15 cellular contexts compared by ENCODE assay signal in the genomic region with DNA sequence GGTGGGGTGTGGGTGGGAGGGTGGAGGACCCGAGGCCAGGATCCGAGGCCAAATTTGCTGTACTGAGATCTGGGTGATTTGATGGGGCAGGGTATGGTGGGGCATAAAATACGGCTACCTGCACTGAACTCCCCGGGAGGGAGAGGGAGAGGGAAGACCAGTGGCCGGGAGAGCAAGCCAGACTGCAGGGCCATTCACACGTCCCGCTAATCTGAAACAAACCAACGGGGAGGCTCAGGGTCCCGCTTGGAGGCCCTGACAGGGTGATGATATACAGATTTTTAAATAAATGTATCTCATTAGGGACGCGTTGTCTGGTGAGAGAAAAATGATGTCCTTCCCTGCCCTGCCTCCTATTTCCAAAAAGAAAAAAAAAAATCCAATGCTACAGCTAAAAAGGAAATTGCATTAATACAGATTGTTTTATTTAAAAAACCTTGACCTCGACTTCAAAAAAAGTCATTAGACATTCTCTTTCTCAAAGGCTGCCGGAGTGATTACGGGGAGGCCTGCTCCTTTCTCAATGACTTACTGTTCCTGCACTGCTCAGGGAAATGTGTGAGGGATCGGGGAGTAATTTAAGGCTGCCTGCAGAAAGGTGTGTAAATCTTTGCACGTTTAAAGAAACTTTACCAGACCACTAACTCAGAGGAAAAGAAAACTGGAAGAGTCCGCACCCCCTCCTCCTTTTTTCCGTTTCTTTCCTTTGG. TPM values are rescaled to one million over a fixed set of nuclear protein-coding genes. Genes with fewer than 3 reads are reported as not detected.
"Had no signal": no experiment of that assay in that cellular context is flagged by ENCODE, and none has a peak within 500 bp of the region (broad histone marks: within the 10 kb centered on the region; RNA-seq: fewer than 3 reads in every experiment).

No MANE protein-coding gene starts in this region.

- ATAC-seq: natural killer cell treated with Interleukin-12 subunit alpha and Interleukin-12 subunit beta and Interleukin-15 and Interleukin-18, amount 100 ng/mL, for 72 hours; stimulated activated naive CD8-positive, alpha-beta T cell treated with anti-CD3 and anti-CD28 coated beads, Interleukin-15, amount 100 ng/mL, for 72 hours had no signal

- H3K27ac ChIP-seq: coronary artery, vagina had no signal

- H3K27me3 Mint-ChIP-seq: stimulated activated naive CD8-positive, alpha-beta T cell treated with anti-CD3 and anti-CD28 coated beads, Interleukin-15, amount 100 ng/mL, for 72 hours had no signal

- DNase-seq: activated CD4-positive, alpha-beta T cell treated with anti-CD3 and anti-CD28 coated beads for 48 hours; activated naive CD4-positive, alpha-beta T cell treated with anti-CD3 and anti-CD28 coated beads for 36 hours; central memory CD4-positive, alpha-beta T cell; effector CD8-positive, alpha-beta T cell; hypothalamus; stimulated activated CD4-positive, alpha-beta T cell treated with anti-CD3 and anti-CD28 coated beads, Interleukin-15, amount 100 ng/mL, for 24 hours; stimulated activated CD4-positive, alpha-beta T cell treated with anti-CD3 and anti-CD28 coated beads, Interleukin-4, amount 100 ng/mL, for 24 hours; stimulated activated naive CD8-positive, alpha-beta T cell treated with anti-CD3 and anti-CD28 coated beads, Interleukin-15, amount 100 ng/mL, for 72 hours had no signal

- H3K4me3 Mint-ChIP-seq: activated naive CD4-positive, alpha-beta T cell treated with anti-CD3 and anti-CD28 coated beads for 36 hours; natural killer cell treated with Interleukin-12 subunit alpha and Interleukin-12 subunit beta and Interleukin-15 and Interleukin-18, amount 100 ng/mL, for 72 hours; stimulated activated naive CD8-positive, alpha-beta T cell treated with anti-CD3 and anti-CD28 coated beads, Interleukin-15, amount 100 ng/mL, for 72 hours; T-helper 2 cell treated with Interferon-gamma antibody and Interleukin-4, amounts not matched to agents 5 μg/mL and 100 μg/mL, for 36 hours had no signal

- H3K27me3 ChIP-seq: vagina had no signal

- H3K9me3 Mint-ChIP-seq: activated naive CD4-positive, alpha-beta T cell treated with anti-CD3 and anti-CD28 coated beads for 36 hours; natural killer cell treated with Interleukin-12 subunit alpha and Interleukin-12 subunit beta and Interleukin-15 and Interleukin-18, amount 100 ng/mL, for 72 hours; stimulated activated naive CD8-positive, alpha-beta T cell treated with anti-CD3 and anti-CD28 coated beads, Interleukin-15, amount 100 ng/mL, for 72 hours; T-helper 2 cell treated with Interferon-gamma antibody and Interleukin-4, amounts not matched to agents 5 μg/mL and 100 μg/mL, for 36 hours had no signal

- H3K9me3 ChIP-seq: vagina had no signal

- H3K27ac Mint-ChIP-seq: activated naive CD4-positive, alpha-beta T cell treated with anti-CD3 and anti-CD28 coated beads for 36 hours; natural killer cell treated with Interleukin-12 subunit alpha and Interleukin-12 subunit beta and Interleukin-15 and Interleukin-18, amount 100 ng/mL, for 72 hours; stimulated activated naive CD8-positive, alpha-beta T cell treated with anti-CD3 and anti-CD28 coated beads, Interleukin-15, amount 100 ng/mL, for 72 hours; T-helper 2 cell treated with Interferon-gamma antibody and Interleukin-4, amounts not matched to agents 5 μg/mL and 100 μg/mL, for 36 hours had no signal

- H3K36me3 ChIP-seq: vagina had no signal

- H3K4me3 ChIP-seq: coronary artery, lung, vagina had no signal

- H3K36me3 Mint-ChIP-seq: natural killer cell treated with Interleukin-12 subunit alpha and Interleukin-12 subunit beta and Interleukin-15 and Interleukin-18, amount 100 ng/mL, for 72 hours had no signal

RNA-seq across cellular contexts. Expression of a gene that starts 11.5 kb away (rescaled TPM):
- total RNA-seq: glomerular endothelial cell; natural killer cell treated with Interleukin-12 subunit alpha and Interleukin-12 subunit beta and Interleukin-15 and Interleukin-18, amount 100 ng/mL, for 72 hours had no signal

RNA-seq across cellular contexts. Expression of a gene that starts 33.1 kb away (rescaled TPM):
- total RNA-seq: activated naive CD4-positive, alpha-beta T cell treated with anti-CD3 and anti-CD28 coated beads for 36 hours; glomerular endothelial cell; natural killer cell treated with Interleukin-12 subunit alpha and Interleukin-12 subunit beta and Interleukin-15 and Interleukin-18, amount 100 ng/mL, for 72 hours; osteocyte; vagina had no signal
- polyA plus RNA-seq: lung had no signal
